ENCODE assay signal across 8 cellular contexts in the genomic region with DNA sequence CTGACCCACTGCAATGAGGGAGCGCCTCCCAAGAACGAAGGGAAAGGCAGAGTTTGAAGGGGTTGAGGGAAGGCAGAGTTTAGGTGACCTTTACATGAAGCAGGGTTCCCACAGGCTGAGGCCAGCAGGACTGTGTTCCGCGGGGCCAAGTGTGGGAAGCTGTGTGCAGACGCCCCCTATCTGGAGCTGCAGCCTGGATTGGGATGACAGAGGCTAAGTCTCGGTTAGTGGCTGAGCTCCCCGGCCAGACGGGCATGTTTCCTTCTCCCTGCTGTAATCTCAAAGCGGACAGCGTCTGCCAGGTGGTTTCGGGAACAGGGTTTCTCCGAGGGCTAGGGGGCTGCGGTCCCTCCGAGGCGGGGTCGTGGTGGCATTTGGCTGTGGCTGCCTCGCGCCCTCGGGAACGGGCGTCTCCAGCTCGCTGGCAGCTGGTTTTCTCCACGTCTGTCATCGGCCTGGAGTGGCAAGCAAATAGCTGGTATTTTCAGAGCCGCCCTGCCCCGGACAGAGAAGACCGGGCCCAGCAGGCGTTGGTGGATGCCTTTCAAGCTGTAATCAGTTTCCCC. TPM values are rescaled to one million over a fixed set of nuclear protein-coding genes. Genes with fewer than 3 reads are reported as not detected.
DNase-seq lines count a peak whose midpoint lies in the region; ATAC-seq and TF ChIP-seq lines count a peak whose summit lies in the region.

No MANE protein-coding gene starts in this region.

- peak; percentile 80 for ATAC-seq in left lung
- no peak for ATAC-seq in stimulated activated naive CD8-positive, alpha-beta T cell treated with anti-CD3 and anti-CD28 coated beads, Interleukin-15, Interleukin-2, amounts not matched to agents 100 U/mL and 50 U/mL, for 24 hours

- peak; percentile 43 for DNase-seq in DMS153 (lab: John Stamatoyannopoulos, UW)
- DNase-seq in GM20000 (ENCODE audit: low spot score): peak; percentile 38
- no peak for DNase-seq in Jurkat, Clone E6-1 (ENCODE audit: low read depth, low spot score)
- peak; percentile 53 to 79 for DNase-seq in SW 1271 (lab: John Stamatoyannopoulos, UW)
- peak; percentile 57 to 78 (median 70) for DNase-seq in dorsolateral prefrontal cortex
- peak in 1 of 2 donors; percentile 71 for DNase-seq in left lung
- peak; percentile 39 for DNase-seq in stimulated activated naive CD8-positive, alpha-beta T cell treated with anti-CD3 and anti-CD28 coated beads, Interleukin-15, Interleukin-2, amounts not matched to agents 100 U/mL and 50 U/mL, for 24 hours
- no peak for DNase-seq in KG1 (lab: John Stamatoyannopoulos, UW)

- peaks cover 6 to 33% of the 10 kb centered on the region in 2 donors for H3K4me1 ChIP-seq in left lung

- H3K4me3 ChIP-seq in Jurkat, Clone E6-1 (ENCODE audit: low read length): peak overlapping the region; percentile 87
- peak overlapping the region; percentile 59 to 97 (median 88) for H3K4me3 ChIP-seq in dorsolateral prefrontal cortex
- peak overlapping the region; percentile 84 to 92 for H3K4me3 ChIP-seq in left lung

- no peak for TF ChIP-seq CTCF in GM20000 (IDR thresholded peaks at IDR 0.05; ENCODE audit: extremely low read depth, missing control alignments)
- TF ChIP-seq CTCF in dorsolateral prefrontal cortex (IDR thresholded peaks at IDR 0.05 in 54 of 56, conservative IDR thresholded peaks at IDR 0.05 in 2 of 56; ENCODE audit: low read depth in 1 of 56, partially characterized antibody in 56 of 56): peak in 55 of 56 donors; percentile 26 to 74 (median 57)
- TF ChIP-seq CTCF in left lung (IDR thresholded peaks at IDR 0.05): peak in 1 of 2 donors; percentile 26

- H3K36me3 ChIP-seq in left lung: no peaks in the 10 kb centered on the region

- intact Hi-C loops in dorsolateral prefrontal cortex (cut with DNase I): loop anchor here in 1 of 2 donors (1.0 to 5.0 kb wide), 3 partner anchors 45 to 170 kb away; a partner anchor contains a TSS
- intact Hi-C loops in left lung (cut with DNase I): no loop called here

- no peaks in the 10 kb centered on the region for H3K9me3 ChIP-seq in left lung

- H3K27ac ChIP-seq in dorsolateral prefrontal cortex (peak overlapping the region in 56 of 59 donors; percentile 23 to 97 (median 89)), left lung (peak overlapping the region; percentile 88)

- H3K27me3 ChIP-seq in dorsolateral prefrontal cortex: no peaks in the 10 kb centered on the region
- no peaks in the 10 kb centered on the region for H3K27me3 ChIP-seq in left lung

RNA-seq across cellular contexts. Expression of a gene that starts 0.7 kb away (rescaled TPM):
- polyA plus RNA-seq in Jurkat, Clone E6-1 (2012; ENCODE audit: insufficient read depth, insufficient read length): 29.3 TPM
- total RNA-seq in dorsolateral prefrontal cortex: 100 to 1,000 TPM in 116 of 120 experiments, 10 to 100 TPM in 4; 83.2 to 226 (median 146) TPM
- 10 to 100 TPM; 78.2 to 81.3 TPM for total RNA-seq in left lung

RNA-seq across cellular contexts. Expression of a gene that starts 51.7 kb away (rescaled TPM):
- 64.8 TPM for polyA plus RNA-seq in Jurkat, Clone E6-1 (2012; ENCODE audit: insufficient read depth, insufficient read length)
- 100 to 1,000 TPM in 117 of 120 experiments, 10 to 100 TPM in 3; 90.8 to 200 (median 142) TPM for total RNA-seq in dorsolateral prefrontal cortex
- 10 to 100 TPM; 72.7 to 76.3 TPM for total RNA-seq in left lung

Comparison
In these comparisons a context has a peak if more than half of its experiments do, and no peak if none do; other contexts are left out.
1. DNase-seq: peak in DMS153 (single experiment), GM20000 (single experiment), SW 1271 (2 of 2), dorsolateral prefrontal cortex (10 of 10) and stimulated activated naive CD8-positive, alpha-beta T cell treated with anti-CD3 and anti-CD28 coated beads, Interleukin-15, Interleukin-2, amounts not matched to agents 100 U/mL and 50 U/mL, for 24 hours (single experiment); none in Jurkat, Clone E6-1 (single experiment) and KG1 (single experiment).
2. Peak in every context shown above with its lines, with median percentiles within 50 percentile points of each other: H3K4me3 ChIP-seq.